In genomic region chr3:197258168-197258755, GRCh38 we compare ENCODE assay signal across 28 cellular contexts. TPM values are rescaled to one million over a fixed set of nuclear protein-coding genes. Genes with fewer than 3 reads are reported as not detected.
A peak's percentile ranks its signal among the peaks of the same experiment; 100 is the strongest.
DNase-seq lines count a peak whose midpoint lies in the region; ATAC-seq, FAIRE-seq and TF ChIP-seq lines count a peak whose summit lies in the region.
"Had no signal": no experiment of that assay in that cellular context is flagged by ENCODE, and none has a peak within 500 bp of the region (broad histone marks: within the 10 kb centered on the region; RNA-seq: fewer than 3 reads in every experiment).

No MANE protein-coding gene starts in this region.

- no peak overlapping the region for H2AK5ac ChIP-seq in H1 (ENCODE audit: low read depth, low read length)

- TF ChIP-seq POLR2A in H1 (IDR thresholded peaks at IDR 0.05; ENCODE audit: control extremely low read depth in 1 of 2, low read depth in 2 of 2, low read length in 2 of 2), result no peak
- TF ChIP-seq POLR2A in right lobe of liver (IDR thresholded peaks at IDR 0.05), result no peak

- H3K36me3 ChIP-seq in mammary epithelial cell (ENCODE audit: insufficient read depth, low read length), result peaks cover 5% of the 10 kb centered on the region
- H3K36me3 ChIP-seq in PC-9 (ENCODE audit: low read depth), result peaks cover 21% of the 10 kb centered on the region
- no peaks in the 10 kb centered on the region for H3K36me3 ChIP-seq in H1 (ENCODE audit: control insufficient read depth in 2 of 4, insufficient read depth in 4 of 4, low read length in 3 of 4)
- H3K36me3 ChIP-seq in right lobe of liver, result peaks cover 0 to 1% (median 0%) of the 10 kb centered on the region in 4 donors
- H3K36me3 ChIP-seq: cardiac muscle cell had no signal

- H3K9me2 ChIP-seq in PC-9 (ENCODE audit: insufficient read depth), result no peaks in the 10 kb centered on the region

- H3K4me2 ChIP-seq in mammary epithelial cell (ENCODE audit: insufficient read depth, low read depth, low read length) (no peak overlapping the region), PC-9 (no peak overlapping the region), H1 (ENCODE audit: insufficient read depth in 1 of 2, low read depth in 2 of 2, low read length in 2 of 2) (no peak overlapping the region)
- H3K4me2 ChIP-seq: smooth muscle cell had no signal

- H3K9me3 Mint-ChIP-seq in MCF 10A (ENCODE audit: unreplicated experiment), result no peaks in the 10 kb centered on the region
- no peaks in the 10 kb centered on the region for H3K9me3 Mint-ChIP-seq in stimulated activated effector memory CD8-positive, alpha-beta T cell treated with anti-CD3 and anti-CD28 coated beads, Interleukin-12 subunit alpha, Interleukin-12 subunit beta, amount 100 ng/mL, for 72 hours
- H3K9me3 Mint-ChIP-seq: activated CD8-positive, alpha-beta T cell treated with anti-CD3 and anti-CD28 coated beads for 36 hours; dendritic cell treated with granulocyte-macrophage colony-stimulating factor and Interleukin-4, amounts not matched to agents 40 ng/mL and 50 ng/mL, for 4 days; type B pancreatic cell had no signal

- TF ChIP-seq RAD21 in H1 (IDR thresholded peaks at IDR 0.05 in 1 of 2, conservative IDR thresholded peaks at IDR 0.05 in 1 of 2; ENCODE audit: low read depth in 2 of 2, low read length in 2 of 2), result no peak

- no peak overlapping the region for H2BK120ac ChIP-seq in H1 (replicated peaks; ENCODE audit: low read depth, low read length)

- POLR2A ChIA-PET in MCF 10A (lab: Yijun Ruan, JAX), result interaction anchor here (0.6 to 3.4 kb wide), 9 partner anchors 9 to 243 kb away, joined by 3 to 34 read pairs (median 8); partner anchors contain the start of gene DLG1
- POLR2A ChIA-PET in PC-9 (lab: Charles Lee; ENCODE audit: unreplicated experiment), result no interaction called here
- POLR2A ChIA-PET in H1 (lab: Charles Lee; ENCODE audit: partially characterized antibody), result no interaction called here

- H4K20me1 ChIP-seq in mammary epithelial cell (ENCODE audit: insufficient read depth, low read length) (no peaks in the 10 kb centered on the region), PC-9 (ENCODE audit: insufficient read depth) (peaks cover 82% of the 10 kb centered on the region), H1 (replicated peaks in 1 of 2; ENCODE audit: control insufficient read depth in 1 of 2, insufficient read depth in 2 of 2, low read length in 2 of 2) (peaks cover 5 to 7% of the 10 kb centered on the region in 2 experiments)

- H3K56ac ChIP-seq in H1 (replicated peaks; ENCODE audit: insufficient read length, low read depth, low read length), result no peak overlapping the region

- H3K36me3 Mint-ChIP-seq in MCF 10A (ENCODE audit: insufficient read depth, unreplicated experiment), result peaks cover 25% of the 10 kb centered on the region
- H3K36me3 Mint-ChIP-seq in stimulated activated effector memory CD8-positive, alpha-beta T cell treated with anti-CD3 and anti-CD28 coated beads, Interleukin-12 subunit alpha, Interleukin-12 subunit beta, amount 100 ng/mL, for 72 hours, result peaks cover 3% of the 10 kb centered on the region

- dilution Hi-C loops in mammary epithelial cell (cut with HindIII; ENCODE audit: low sequenced_read_pairs), result no loop called here

- in situ Hi-C loops in mammary epithelial cell (cut with MboI; ENCODE audit: low sequenced_read_pairs in 2 of 2), result loop anchor here (10.0 kb wide), 1 partner anchor 247 kb away; no protein-coding TSS in a partner anchor

- intact Hi-C loops in MCF 10A (cut with micrococcal nuclease), result no loop called here
- intact Hi-C loops in mammary epithelial cell (cut with micrococcal nuclease), result no loop called here
- intact Hi-C loops in PC-9 (cut with micrococcal nuclease; ENCODE audit: unreplicated experiment), result no loop called here
- intact Hi-C loops in right lobe of liver (cut with DNase I), result loop anchor here (10.0 kb wide), 1 partner anchor 247 kb away; no protein-coding TSS in a partner anchor

- H3K4me1 Mint-ChIP-seq in MCF 10A (ENCODE audit: insufficient read depth, unreplicated experiment), result peaks cover 15% of the 10 kb centered on the region
- H3K4me1 Mint-ChIP-seq in stimulated activated effector memory CD8-positive, alpha-beta T cell treated with anti-CD3 and anti-CD28 coated beads, Interleukin-12 subunit alpha, Interleukin-12 subunit beta, amount 100 ng/mL, for 72 hours, result peaks cover 25% of the 10 kb centered on the region

- no peak overlapping the region for H2BK5ac ChIP-seq in H1 (ENCODE audit: low read depth, low read length)

- peaks cover 96% of the 10 kb centered on the region for H3K79me2 ChIP-seq in mammary epithelial cell (ENCODE audit: insufficient read depth, low read length)
- H3K79me2 ChIP-seq in PC-9 (ENCODE audit: low read depth), result peaks cover 98% of the 10 kb centered on the region
- H3K79me2 ChIP-seq in H1 (ENCODE audit: control insufficient read depth in 1 of 2, insufficient read depth in 2 of 2, low read length in 2 of 2), result peaks cover under 1 to 97% of the 10 kb centered on the region in 2 experiments; a peak in 3 of 4 replicates

- CTCF ChIA-PET in MCF 10A (lab: Yijun Ruan, JAX), result interaction anchor here (0.6 to 4.1 kb wide), 22 partner anchors 8 to 455 kb away, joined by 3 to 113 read pairs (median 6); no protein-coding TSS in a partner anchor
- CTCF ChIA-PET in mammary epithelial cell (lab: Charles Lee; ENCODE audit: low non-redundant PET), result interaction anchor here (0.6 kb wide), 1 partner anchor 195 kb away, joined by 3 read pairs; no protein-coding TSS in a partner anchor
- CTCF ChIA-PET in PC-9 (lab: Charles Lee), result interaction anchor here (0.5 to 1.8 kb wide), 4 partner anchors 10 to 221 kb away, joined by 3 to 12 read pairs (median 8); no protein-coding TSS in a partner anchor
- CTCF ChIA-PET in H1 (lab: Charles Lee; ENCODE audit: partially characterized antibody), result interaction anchor here (0.7 to 4.1 kb wide), 19 partner anchors 14 to 280 kb away, joined by 3 to 52 read pairs (median 10); no protein-coding TSS in a partner anchor

- H2BK12ac ChIP-seq in H1 (ENCODE audit: low read depth, low read length), result no peak overlapping the region

- H3K23ac ChIP-seq in H1 (ENCODE audit: insufficient read length), result no peak overlapping the region

- no peaks in the 10 kb centered on the region for H3K27me3 Mint-ChIP-seq in MCF 10A (ENCODE audit: insufficient read depth, unreplicated experiment)
- H3K27me3 Mint-ChIP-seq: activated CD8-positive, alpha-beta T cell treated with anti-CD3 and anti-CD28 coated beads for 36 hours; dendritic cell treated with granulocyte-macrophage colony-stimulating factor and Interleukin-4, amounts not matched to agents 40 ng/mL and 50 ng/mL, for 4 days; type B pancreatic cell had no signal

- no peak for FAIRE-seq in H1 (lab: Jason Lieb, UNC)
- FAIRE-seq: endometrium, GM18507, TTC549 had no signal

- H3K23me2 ChIP-seq in H1 (ENCODE audit: low read depth, low read length), result no peaks in the 10 kb centered on the region

- H3K4me3 ChIP-seq in mammary epithelial cell (replicated peaks in 1 of 3; ENCODE audit: insufficient read depth in 1 of 3, low read depth in 2 of 3, low read length in 3 of 3) (no peak overlapping the region), PC-9 (no peak overlapping the region), H1 (ENCODE audit: extremely low read depth in 1 of 4, insufficient read depth in 2 of 4, low read depth in 3 of 4, low read length in 4 of 4) (no peak overlapping the region), right lobe of liver (no peak overlapping the region)
- H3K4me3 ChIP-seq: BLaER1 treated with 17β-estradiol and CSF1 and Interleukin-3, amounts not matched to agents 10 nM and 100 nM; cardiac muscle cell; gastroesophageal sphincter; smooth muscle cell had no signal

- no peak overlapping the region for H3K4ac ChIP-seq in H1 (replicated peaks; ENCODE audit: insufficient read length, low read depth, low read length)

- BruUV-seq in MCF 10A (replicated peaks; lab: Mats Ljungman, UMichigan) (no TSS peak), mammary epithelial cell (replicated peaks; lab: Mats Ljungman, UMichigan) (no TSS peak), PC-9 (replicated peaks; lab: Mats Ljungman, UMichigan) (no TSS peak)

- no peak for DNase-seq in MCF 10A (ENCODE audit: unreplicated experiment)
- no peak for DNase-seq in mammary epithelial cell
- no peak for DNase-seq in PC-9
- DNase-seq in H1 (ENCODE audit: low read depth in 1 of 2, low spot score in 2 of 2), result no peak
- no peak for DNase-seq in stimulated activated effector memory CD8-positive, alpha-beta T cell treated with anti-CD3 and anti-CD28 coated beads, Interleukin-12 subunit alpha, Interleukin-12 subunit beta, amount 100 ng/mL, for 72 hours (ENCODE audit: low spot score in 2 of 2)
- no peak for DNase-seq in SK-N-DZ (ENCODE audit: low spot score)
- no peak for DNase-seq in right lobe of liver
- DNase-seq: activated CD8-positive, alpha-beta T cell treated with anti-CD3 and anti-CD28 coated beads for 36 hours; activated naive CD4-positive, alpha-beta T cell; Caco-2; KG1; MM.1S; NCI-H2029; NCI-H345; NCI-H748 treated with DMSO at 0.1 percent for 48 hours; occipital lobe; stimulated activated CD4-positive, alpha-beta T cell treated with anti-CD3 and anti-CD28 coated beads, Interleukin-2, amount 100 ng/mL, for 24 hours; substantia nigra had no signal

- H3K27ac Mint-ChIP-seq in MCF 10A (ENCODE audit: low read depth, unreplicated experiment), result peak overlapping the region; percentile 36
- H3K27ac Mint-ChIP-seq in stimulated activated effector memory CD8-positive, alpha-beta T cell treated with anti-CD3 and anti-CD28 coated beads, Interleukin-12 subunit alpha, Interleukin-12 subunit beta, amount 100 ng/mL, for 72 hours, result no peak overlapping the region
- H3K27ac Mint-ChIP-seq: activated CD8-positive, alpha-beta T cell treated with anti-CD3 and anti-CD28 coated beads for 36 hours; dendritic cell treated with granulocyte-macrophage colony-stimulating factor and Interleukin-4, amounts not matched to agents 40 ng/mL and 50 ng/mL, for 4 days; type B pancreatic cell had no signal

- no peak overlapping the region for H4K8ac ChIP-seq in H1 (ENCODE audit: extremely low read depth, insufficient read depth, low read length)

- H3K79me1 ChIP-seq in H1 (ENCODE audit: low read depth, low read length), result peaks cover 6% of the 10 kb centered on the region; the same call in 1 of the 2 replicates

- no peak for TF ChIP-seq EP300 in H1 (IDR thresholded peaks at IDR 0.05; ENCODE audit: borderline replicate concordance in 1 of 2, low read depth in 2 of 2, low read length in 2 of 2)

- H3K27me3 ChIP-seq in mammary epithelial cell (ENCODE audit: insufficient read depth, low read length) (no peaks in the 10 kb centered on the region), PC-9 (ENCODE audit: insufficient read depth, low read depth) (no peaks in the 10 kb centered on the region), H1 (replicated peaks in 1 of 4; ENCODE audit: control insufficient read depth in 3 of 4, extremely low read depth in 1 of 4, insufficient read depth in 3 of 4, low read length in 3 of 4) (no peaks in the 10 kb centered on the region), right lobe of liver (no peaks in the 10 kb centered on the region)
- H3K27me3 ChIP-seq: BLaER1 treated with 17β-estradiol and CSF1 and Interleukin-3, amounts not matched to agents 10 nM and 100 nM; cardiac muscle cell; gastroesophageal sphincter had no signal

- no peak overlapping the region for H3K18ac ChIP-seq in H1 (ENCODE audit: extremely low read depth, low read length)

- no peak overlapping the region for H2BK20ac ChIP-seq in H1 (ENCODE audit: low read length)

- H2AFZ ChIP-seq in mammary epithelial cell (ENCODE audit: low read depth, low read length) (no peak overlapping the region), PC-9 (no peak overlapping the region), H1 (ENCODE audit: low read length) (no peak overlapping the region)

- H2BK15ac ChIP-seq in H1 (ENCODE audit: low read length), result no peak overlapping the region

- TF ChIP-seq CTCF in MCF 10A (IDR thresholded peaks at IDR 0.05; ENCODE audit: unreplicated experiment) (no peak), mammary epithelial cell (conservative IDR thresholded peaks at IDR 0.05 in 1 of 2, IDR thresholded peaks at IDR 0.05 in 1 of 2; ENCODE audit: extremely low read depth in 1 of 2, insufficient read depth in 1 of 2, low read depth in 1 of 2, low read length in 2 of 2) (no peak), PC-9 (conservative IDR thresholded peaks at IDR 0.05) (no peak), H1 (IDR thresholded peaks at IDR 0.05; ENCODE audit: control extremely low read depth in 1 of 3, insufficient read depth in 1 of 3, low read depth in 1 of 3, low read length in 3 of 3) (no peak), right lobe of liver (IDR thresholded peaks at IDR 0.05) (no peak)

- H4K91ac ChIP-seq in H1 (replicated peaks; ENCODE audit: insufficient read length, low read length), result no peak overlapping the region

- H3K9me3 ChIP-seq in mammary epithelial cell (replicated peaks; ENCODE audit: insufficient read depth, low read length) (no peaks in the 10 kb centered on the region), PC-9 (ENCODE audit: insufficient read depth, low read depth) (no peaks in the 10 kb centered on the region), H1 (ENCODE audit: insufficient read depth in 2 of 2, low read depth in 1 of 2, low read length in 1 of 2) (no peaks in the 10 kb centered on the region), right lobe of liver (no peaks in the 10 kb centered on the region)
- H3K9me3 ChIP-seq: BLaER1 treated with 17β-estradiol and CSF1 and Interleukin-3, amounts not matched to agents 10 nM and 100 nM; Caco-2; gastroesophageal sphincter had no signal

- ATAC-seq in stimulated activated effector memory CD8-positive, alpha-beta T cell treated with anti-CD3 and anti-CD28 coated beads, Interleukin-12 subunit alpha, Interleukin-12 subunit beta, amount 100 ng/mL, for 72 hours, result peak; percentile 48
- ATAC-seq in right lobe of liver, result no peak
- ATAC-seq: activated CD8-positive, alpha-beta T cell treated with anti-CD3 and anti-CD28 coated beads for 36 hours; gastroesophageal sphincter had no signal

- 49% methylated on average over 6 of the region's 6 CpGs for WGBS in mammary epithelial cell (ENCODE audit: low coverage, missing lambda C conversion rate)
- 75% methylated on average over 6 of the region's 6 CpGs; no CpG with 5 or more reads in 1 of the 2 experiments for WGBS in H1 (ENCODE audit: extremely low coverage in 1 of 2, insufficient coverage in 1 of 2, insufficient read length in 1 of 2, insufficient replicate concordance in 2 of 2, low coverage in 1 of 2, low lambda C conversion rate in 2 of 2, missing lambda C conversion rate in 1 of 2), 2 experiments
- WGBS in right lobe of liver (ENCODE audit: insufficient coverage, low coverage, low lambda C conversion rate, missing lambda C conversion rate), result 49% methylated on average over 6 of the region's 6 CpGs

- H4K5ac ChIP-seq in H1 (ENCODE audit: insufficient read length, low read depth, low read length), result no peak overlapping the region

- H3K27ac ChIP-seq in mammary epithelial cell (ENCODE audit: insufficient read depth, low read depth, low read length) (no peak overlapping the region), PC-9 (peak overlapping the region; percentile 53), H1 (ENCODE audit: low read depth, low read length) (no peak overlapping the region), right lobe of liver (no peak overlapping the region)
- H3K27ac ChIP-seq: BLaER1 treated with 17β-estradiol and CSF1 and Interleukin-3, amounts not matched to agents 10 nM and 100 nM; cardiac muscle cell; gastroesophageal sphincter; RWPE1 had no signal

- H3K4me1 ChIP-seq in mammary epithelial cell (ENCODE audit: insufficient read depth, low read length) (peaks cover 19% of the 10 kb centered on the region), PC-9 (replicated peaks; ENCODE audit: insufficient read depth) (0 out of 2 replicates have a peak, but pooled peaks cover 8% of the 10 kb centered on the region), H1 (replicated peaks in 1 of 4; ENCODE audit: control insufficient read depth in 3 of 4, insufficient read depth in 4 of 4, low read length in 3 of 4) (peaks cover 0 to 2% (median 0%) of the 10 kb centered on the region in 4 experiments; a peak in 1 of 7 replicates), right lobe of liver (peaks cover 0 to 3% (median 0%) of the 10 kb centered on the region in 4 donors)
- H3K4me1 ChIP-seq: Caco-2 had no signal

- H3K9ac ChIP-seq in mammary epithelial cell (ENCODE audit: insufficient read depth, low read length), result no peak overlapping the region
- H3K9ac ChIP-seq in H1 (replicated peaks in 1 of 4; ENCODE audit: extremely low read depth in 1 of 4, low read depth in 3 of 4, low read length in 3 of 4), result no peak overlapping the region
- H3K9ac ChIP-seq: BLaER1 treated with 17β-estradiol and CSF1 and Interleukin-3, amounts not matched to agents 10 nM and 100 nM had no signal

- H3K4me3 Mint-ChIP-seq in MCF 10A (ENCODE audit: unreplicated experiment), result no peak overlapping the region
- H3K4me3 Mint-ChIP-seq in stimulated activated effector memory CD8-positive, alpha-beta T cell treated with anti-CD3 and anti-CD28 coated beads, Interleukin-12 subunit alpha, Interleukin-12 subunit beta, amount 100 ng/mL, for 72 hours, result no peak overlapping the region
- H3K4me3 Mint-ChIP-seq: activated CD8-positive, alpha-beta T cell treated with anti-CD3 and anti-CD28 coated beads for 36 hours; dendritic cell treated with granulocyte-macrophage colony-stimulating factor and Interleukin-4, amounts not matched to agents 40 ng/mL and 50 ng/mL, for 4 days; type B pancreatic cell had no signal

- H3K14ac ChIP-seq in H1 (ENCODE audit: insufficient read length), result no peak overlapping the region

- H3F3A ChIP-seq in PC-9 (ENCODE audit: insufficient read depth, low read depth), result peaks cover 64% of the 10 kb centered on the region

RNA-seq across cellular contexts. Expression of gene DLG1, which starts 40.1 kb away (rescaled TPM):
- 121 and 129 TPM in 2 replicates for total RNA-seq in MCF 10A (2022)
- 100 to 1,000 TPM; 115 to 157 TPM for total RNA-seq in mammary epithelial cell
- 32.9 TPM for polyA plus RNA-seq in mammary epithelial cell
- polyA minus RNA-seq in mammary epithelial cell, result 172 TPM
- 193 and 201 TPM in 2 replicates for total RNA-seq in PC-9 (2021)
- total RNA-seq in H1 (2021; fragmentation: NEBNext Ultra II Directional; extraction: Animal tissue kit (Norgen Biotek cat#: 25700)), result 74.9 and 78.8 TPM in 2 replicates
- 10.5 and 13.4 TPM in 2 replicates for polyA plus RNA-seq in H1 (2011; rRNA removed)
- 61.9 TPM for polyA plus RNA-seq in H1 (2011; cell fraction: cytosol; rRNA removed)
- 21.7 TPM for polyA plus RNA-seq in H1 (2011; cell fraction: nucleus; rRNA removed)
- 29.0 to 50.3 TPM (median 32.2 TPM) in 4 replicates for polyA plus RNA-seq in H1 (2012, experiment 1 of 2)
- 2.5 TPM for polyA plus RNA-seq in H1 (2012, experiment 2 of 2)
- 34.3 TPM for polyA plus RNA-seq in H1 (2013, experiment 1 of 2)
- polyA plus RNA-seq in H1 (2013, experiment 2 of 2), result 30.6 TPM
- 60.0 and 72.1 TPM in 2 replicates for polyA minus RNA-seq in H1 (2011; rRNA and poly(A)+ RNA removed)
- polyA minus RNA-seq in H1 (2011; cell fraction: cytosol; rRNA and poly(A)+ RNA removed), result 44.3 TPM
- polyA minus RNA-seq in H1 (2011; cell fraction: nucleus; rRNA and poly(A)+ RNA removed), result 167 TPM
- polyA plus RNA-seq in SK-N-DZ (2014; cell fraction: cytosol; rRNA removed), result 20.7 and 29.1 TPM in 2 replicates
- 73.4 and 184 TPM in 2 replicates for polyA plus RNA-seq in SK-N-DZ (2014; cell fraction: nucleus; rRNA removed)
- 10 to 100 TPM; 36.1 to 50.2 (median 44.2) TPM for total RNA-seq in right lobe of liver

Comparison
In these comparisons a context has a peak if more than half of its experiments do, and no peak if none do; other contexts are left out.
1. intact Hi-C loops: an anchor here in right lobe of liver (10.0 kb wide); none called in MCF 10A, mammary epithelial cell and PC-9.